Comparison of ENCODE assay signal across 1 cellular context in the genomic region with DNA sequence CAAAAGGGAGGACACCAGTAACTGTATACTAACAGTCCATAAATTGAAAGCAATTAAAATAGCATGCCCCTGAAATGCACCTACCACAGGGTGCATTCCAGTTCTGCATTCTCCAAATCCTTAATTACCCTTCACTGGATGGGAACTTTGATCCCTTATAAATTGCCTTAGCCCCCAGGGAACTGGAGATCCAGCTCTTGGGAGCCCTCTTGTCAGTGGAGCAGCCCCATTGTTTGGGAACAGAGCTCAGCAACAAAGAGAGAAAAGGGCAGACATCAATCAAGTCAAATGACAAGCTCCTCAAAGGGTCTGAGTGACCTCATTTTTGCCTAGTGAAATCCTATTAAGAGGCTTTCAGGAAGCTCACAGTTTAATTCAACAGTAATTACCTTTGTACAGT.
TF ChIP-seq lines count a peak whose summit lies in the region.

No MANE protein-coding gene starts in this region.

TF ChIP-seq in GM23338, 12 proteins besides CTCF, POLR2A, EP300 and RAD21:
- TF ChIP-seq, protein P1, sequence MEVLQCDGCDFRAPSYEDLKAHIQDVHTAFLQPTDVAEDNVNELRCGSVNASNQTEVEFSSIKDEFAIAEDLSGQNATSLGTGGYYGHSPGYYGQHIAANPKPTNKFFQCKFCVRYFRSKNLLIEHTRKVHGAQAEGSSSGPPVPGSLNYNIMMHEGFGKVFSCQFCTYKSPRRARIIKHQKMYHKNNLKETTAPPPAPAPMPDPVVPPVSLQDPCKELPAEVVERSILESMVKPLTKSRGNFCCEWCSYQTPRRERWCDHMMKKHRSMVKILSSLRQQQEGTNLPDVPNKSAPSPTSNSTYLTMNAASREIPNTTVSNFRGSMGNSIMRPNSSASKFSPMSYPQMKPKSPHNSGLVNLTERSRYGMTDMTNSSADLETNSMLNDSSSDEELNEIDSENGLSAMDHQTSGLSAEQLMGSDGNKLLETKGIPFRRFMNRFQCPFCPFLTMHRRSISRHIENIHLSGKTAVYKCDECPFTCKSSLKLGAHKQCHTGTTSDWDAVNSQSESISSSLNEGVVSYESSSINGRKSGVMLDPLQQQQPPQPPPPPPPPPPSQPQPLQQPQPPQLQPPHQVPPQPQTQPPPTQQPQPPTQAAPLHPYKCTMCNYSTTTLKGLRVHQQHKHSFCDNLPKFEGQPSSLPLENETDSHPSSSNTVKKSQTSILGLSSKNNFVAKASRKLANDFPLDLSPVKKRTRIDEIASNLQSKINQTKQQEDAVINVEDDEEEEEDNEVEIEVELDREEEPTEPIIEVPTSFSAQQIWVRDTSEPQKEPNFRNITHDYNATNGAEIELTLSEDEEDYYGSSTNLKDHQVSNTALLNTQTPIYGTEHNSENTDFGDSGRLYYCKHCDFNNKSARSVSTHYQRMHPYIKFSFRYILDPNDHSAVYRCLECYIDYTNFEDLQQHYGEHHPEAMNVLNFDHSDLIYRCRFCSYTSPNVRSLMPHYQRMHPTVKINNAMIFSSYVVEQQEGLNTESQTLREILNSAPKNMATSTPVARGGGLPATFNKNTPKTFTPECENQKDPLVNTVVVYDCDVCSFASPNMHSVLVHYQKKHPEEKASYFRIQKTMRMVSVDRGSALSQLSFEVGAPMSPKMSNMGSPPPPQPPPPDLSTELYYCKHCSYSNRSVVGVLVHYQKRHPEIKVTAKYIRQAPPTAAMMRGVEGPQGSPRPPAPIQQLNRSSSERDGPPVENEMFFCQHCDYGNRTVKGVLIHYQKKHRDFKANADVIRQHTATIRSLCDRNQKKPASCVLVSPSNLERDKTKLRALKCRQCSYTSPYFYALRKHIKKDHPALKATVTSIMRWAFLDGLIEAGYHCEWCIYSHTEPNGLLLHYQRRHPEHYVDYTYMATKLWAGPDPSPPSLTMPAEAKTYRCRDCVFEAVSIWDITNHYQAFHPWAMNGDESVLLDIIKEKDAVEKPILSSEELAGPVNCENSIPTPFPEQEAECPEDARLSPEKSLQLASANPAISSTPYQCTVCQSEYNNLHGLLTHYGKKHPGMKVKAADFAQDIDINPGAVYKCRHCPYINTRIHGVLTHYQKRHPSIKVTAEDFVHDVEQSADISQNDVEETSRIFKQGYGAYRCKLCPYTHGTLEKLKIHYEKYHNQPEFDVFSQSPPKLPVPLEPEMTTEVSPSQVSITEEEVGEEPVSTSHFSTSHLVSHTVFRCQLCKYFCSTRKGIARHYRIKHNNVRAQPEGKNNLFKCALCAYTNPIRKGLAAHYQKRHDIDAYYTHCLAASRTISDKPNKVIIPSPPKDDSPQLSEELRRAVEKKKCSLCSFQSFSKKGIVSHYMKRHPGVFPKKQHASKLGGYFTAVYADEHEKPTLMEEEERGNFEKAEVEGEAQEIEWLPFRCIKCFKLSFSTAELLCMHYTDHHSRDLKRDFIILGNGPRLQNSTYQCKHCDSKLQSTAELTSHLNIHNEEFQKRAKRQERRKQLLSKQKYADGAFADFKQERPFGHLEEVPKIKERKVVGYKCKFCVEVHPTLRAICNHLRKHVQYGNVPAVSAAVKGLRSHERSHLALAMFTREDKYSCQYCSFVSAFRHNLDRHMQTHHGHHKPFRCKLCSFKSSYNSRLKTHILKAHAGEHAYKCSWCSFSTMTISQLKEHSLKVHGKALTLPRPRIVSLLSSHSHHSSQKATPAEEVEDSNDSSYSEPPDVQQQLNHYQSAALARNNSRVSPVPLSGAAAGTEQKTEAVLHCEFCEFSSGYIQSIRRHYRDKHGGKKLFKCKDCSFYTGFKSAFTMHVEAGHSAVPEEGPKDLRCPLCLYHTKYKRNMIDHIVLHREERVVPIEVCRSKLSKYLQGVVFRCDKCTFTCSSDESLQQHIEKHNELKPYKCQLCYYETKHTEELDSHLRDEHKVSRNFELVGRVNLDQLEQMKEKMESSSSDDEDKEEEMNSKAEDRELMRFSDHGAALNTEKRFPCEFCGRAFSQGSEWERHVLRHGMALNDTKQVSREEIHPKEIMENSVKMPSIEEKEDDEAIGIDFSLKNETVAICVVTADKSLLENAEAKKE (CRISPR knock-in tag; IDR thresholded peaks at IDR 0.05), result no peak
- TF ChIP-seq STAT1 (IDR thresholded peaks at IDR 0.05; ENCODE audit: unreplicated experiment) (no peak), JUNB (IDR thresholded peaks at IDR 0.05; ENCODE audit: unreplicated experiment) (no peak), ZNF331 (CRISPR knock-in tag; IDR thresholded peaks at IDR 0.05; ENCODE audit: low read depth) (no peak), ZNF114 (CRISPR knock-in tag; IDR thresholded peaks at IDR 0.05) (no peak), POLR2AphosphoS5 (IDR thresholded peaks at IDR 0.05; ENCODE audit: low read depth) (no peak), EZH2phosphoT487 (IDR thresholded peaks at IDR 0.05; ENCODE audit: unreplicated experiment) (no peak), ETS1 (IDR thresholded peaks at IDR 0.05) (no peak), CREB1 (CRISPR knock-in tag; IDR thresholded peaks at IDR 0.05; ENCODE audit: low read depth) (no peak), EZH2 (IDR thresholded peaks at IDR 0.05; ENCODE audit: low read depth, unreplicated experiment) (no peak), NANOG (IDR thresholded peaks at IDR 0.05; ENCODE audit: borderline replicate concordance) (no peak)
- TF ChIP-seq, protein P2, sequence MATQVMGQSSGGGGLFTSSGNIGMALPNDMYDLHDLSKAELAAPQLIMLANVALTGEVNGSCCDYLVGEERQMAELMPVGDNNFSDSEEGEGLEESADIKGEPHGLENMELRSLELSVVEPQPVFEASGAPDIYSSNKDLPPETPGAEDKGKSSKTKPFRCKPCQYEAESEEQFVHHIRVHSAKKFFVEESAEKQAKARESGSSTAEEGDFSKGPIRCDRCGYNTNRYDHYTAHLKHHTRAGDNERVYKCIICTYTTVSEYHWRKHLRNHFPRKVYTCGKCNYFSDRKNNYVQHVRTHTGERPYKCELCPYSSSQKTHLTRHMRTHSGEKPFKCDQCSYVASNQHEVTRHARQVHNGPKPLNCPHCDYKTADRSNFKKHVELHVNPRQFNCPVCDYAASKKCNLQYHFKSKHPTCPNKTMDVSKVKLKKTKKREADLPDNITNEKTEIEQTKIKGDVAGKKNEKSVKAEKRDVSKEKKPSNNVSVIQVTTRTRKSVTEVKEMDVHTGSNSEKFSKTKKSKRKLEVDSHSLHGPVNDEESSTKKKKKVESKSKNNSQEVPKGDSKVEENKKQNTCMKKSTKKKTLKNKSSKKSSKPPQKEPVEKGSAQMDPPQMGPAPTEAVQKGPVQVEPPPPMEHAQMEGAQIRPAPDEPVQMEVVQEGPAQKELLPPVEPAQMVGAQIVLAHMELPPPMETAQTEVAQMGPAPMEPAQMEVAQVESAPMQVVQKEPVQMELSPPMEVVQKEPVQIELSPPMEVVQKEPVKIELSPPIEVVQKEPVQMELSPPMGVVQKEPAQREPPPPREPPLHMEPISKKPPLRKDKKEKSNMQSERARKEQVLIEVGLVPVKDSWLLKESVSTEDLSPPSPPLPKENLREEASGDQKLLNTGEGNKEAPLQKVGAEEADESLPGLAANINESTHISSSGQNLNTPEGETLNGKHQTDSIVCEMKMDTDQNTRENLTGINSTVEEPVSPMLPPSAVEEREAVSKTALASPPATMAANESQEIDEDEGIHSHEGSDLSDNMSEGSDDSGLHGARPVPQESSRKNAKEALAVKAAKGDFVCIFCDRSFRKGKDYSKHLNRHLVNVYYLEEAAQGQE (IDR thresholded peaks at IDR 0.05; ENCODE audit: unreplicated experiment), result no peak
